Comparison of ENCODE assay signal across 12 cellular contexts in genomic region chr2:172859821-172860707, GRCh38.
A peak's percentile ranks its signal among the peaks of the same experiment; 100 is the strongest.
DNase-seq lines count a peak whose midpoint lies in the region; ATAC-seq, FAIRE-seq and TF ChIP-seq lines count a peak whose summit lies in the region.
"Had no signal": no experiment of that assay in that cellular context is flagged by ENCODE, and none has a peak within 500 bp of the region (broad histone marks: within the 10 kb centered on the region; RNA-seq: fewer than 3 reads in every experiment).

No MANE protein-coding gene starts in this region.

- WGBS in H1 (ENCODE audit: extremely low coverage in 1 of 2, insufficient coverage in 1 of 2, insufficient read length in 1 of 2, insufficient replicate concordance in 2 of 2, low coverage in 1 of 2, low lambda C conversion rate in 2 of 2, missing lambda C conversion rate in 1 of 2), 2 experiments = 89 to 100% methylated on average over 1 to 10 of the region's 10 CpGs

- H3K36me3 ChIP-seq in H1 (ENCODE audit: control insufficient read depth in 2 of 4, insufficient read depth in 4 of 4, low read length in 3 of 4) (no peaks in the 10 kb centered on the region), osteoblast (ENCODE audit: insufficient read depth, low read length) (no peaks in the 10 kb centered on the region)

- H2BK12ac ChIP-seq in H1 (ENCODE audit: low read depth, low read length) = no peak overlapping the region

- H3K79me1 ChIP-seq in H1 (ENCODE audit: low read depth, low read length) = no peaks in the 10 kb centered on the region

- FAIRE-seq in H1 (lab: Jason Lieb, UNC) = no peak

- TF ChIP-seq RAD21 in H1 (IDR thresholded peaks at IDR 0.05 in 1 of 2, conservative IDR thresholded peaks at IDR 0.05 in 1 of 2; ENCODE audit: low read depth in 2 of 2, low read length in 2 of 2) = no peak

- H2AFZ ChIP-seq in H1 (ENCODE audit: low read length) (0 out of 2 replicates have a peak overlapping the region, but pooled peaks have one; percentile 56), osteoblast (ENCODE audit: low read length) (peak overlapping the region; percentile 66)

- H3K27ac ChIP-seq in H1 (ENCODE audit: low read depth, low read length) = no peak overlapping the region
- no peak overlapping the region for H3K27ac ChIP-seq in osteoblast (ENCODE audit: low read depth, low read length)

- no peaks in the 10 kb centered on the region for H3K23me2 ChIP-seq in H1 (ENCODE audit: low read depth, low read length)

- no peak overlapping the region for H4K8ac ChIP-seq in H1 (ENCODE audit: extremely low read depth, insufficient read depth, low read length)

- CTCF ChIA-PET in H1 (lab: Charles Lee; ENCODE audit: partially characterized antibody) = interaction anchor here (1.4 to 12.2 kb wide), 2 partner anchors 12 to 71 kb away, joined by 3 to 139 read pairs; no protein-coding TSS in a partner anchor

- H3K23ac ChIP-seq in H1 (ENCODE audit: insufficient read length) = no peak overlapping the region

- no peak overlapping the region for H2BK120ac ChIP-seq in H1 (replicated peaks; ENCODE audit: low read depth, low read length)

- no peak for TF ChIP-seq POLR2A in H1 (IDR thresholded peaks at IDR 0.05; ENCODE audit: control extremely low read depth in 1 of 2, low read depth in 2 of 2, low read length in 2 of 2)

- H3K14ac ChIP-seq in H1 (ENCODE audit: insufficient read length) = no peak overlapping the region

- no peak overlapping the region for H2AK5ac ChIP-seq in H1 (ENCODE audit: low read depth, low read length)

- H3K18ac ChIP-seq in H1 (ENCODE audit: extremely low read depth, low read length) = no peak overlapping the region

- no peak overlapping the region for H2BK15ac ChIP-seq in H1 (ENCODE audit: low read length)

- TF ChIP-seq CTCF in H1 (IDR thresholded peaks at IDR 0.05; ENCODE audit: control extremely low read depth in 1 of 3, insufficient read depth in 1 of 3, low read depth in 1 of 3, low read length in 3 of 3) (no peak), osteoblast (IDR thresholded peaks at IDR 0.05; ENCODE audit: extremely low read depth, low read depth, low read length) (no peak)

- H3K4ac ChIP-seq in H1 (replicated peaks; ENCODE audit: insufficient read length, low read depth, low read length) = no peak overlapping the region

- no peak for ATAC-seq in GM19397 (IDR thresholded peaks at IDR 0.05; ENCODE audit: unreplicated experiment)
- ATAC-seq: T-cell had no signal

- H3K4me1 ChIP-seq in H1 (replicated peaks in 1 of 4; ENCODE audit: control insufficient read depth in 3 of 4, insufficient read depth in 4 of 4, low read length in 3 of 4) = no peaks in the 10 kb centered on the region
- peaks cover 4% of the 10 kb centered on the region for H3K4me1 ChIP-seq in osteoblast (ENCODE audit: insufficient read depth, low read length)
- H3K4me1 ChIP-seq: Caco-2 had no signal

- H3K27me3 ChIP-seq in H1 (replicated peaks in 1 of 4; ENCODE audit: control insufficient read depth in 3 of 4, extremely low read depth in 1 of 4, insufficient read depth in 3 of 4, low read length in 3 of 4) (no peaks in the 10 kb centered on the region), osteoblast (ENCODE audit: insufficient read depth, low read length) (peaks cover 8% of the 10 kb centered on the region)

- H3K9me3 ChIP-seq in H1 (ENCODE audit: insufficient read depth in 2 of 2, low read depth in 1 of 2, low read length in 1 of 2) (no peaks in the 10 kb centered on the region), osteoblast (ENCODE audit: low read depth, low read length) (no peaks in the 10 kb centered on the region)
- H3K9me3 ChIP-seq: Caco-2 had no signal

- POLR2A ChIA-PET in H1 (lab: Charles Lee; ENCODE audit: partially characterized antibody) = no interaction called here

- no peak overlapping the region for H2BK20ac ChIP-seq in H1 (ENCODE audit: low read length)

- H3K56ac ChIP-seq in H1 (replicated peaks; ENCODE audit: insufficient read length, low read depth, low read length) = no peak overlapping the region

- TF ChIP-seq EP300 in H1 (IDR thresholded peaks at IDR 0.05; ENCODE audit: borderline replicate concordance in 1 of 2, low read depth in 2 of 2, low read length in 2 of 2) = no peak

- H3K4me3 ChIP-seq in H1 (ENCODE audit: extremely low read depth in 1 of 4, insufficient read depth in 2 of 4, low read depth in 3 of 4, low read length in 4 of 4) = no peak overlapping the region
- peak overlapping the region; percentile 47 for H3K4me3 ChIP-seq in osteoblast (ENCODE audit: insufficient read depth, low read length)

- no peak overlapping the region for H3K4me2 ChIP-seq in H1 (ENCODE audit: insufficient read depth in 1 of 2, low read depth in 2 of 2, low read length in 2 of 2)
- peak overlapping the region; percentile 71 for H3K4me2 ChIP-seq in osteoblast (ENCODE audit: insufficient read depth, low read length)

- H3K79me2 ChIP-seq in H1 (ENCODE audit: control insufficient read depth in 1 of 2, insufficient read depth in 2 of 2, low read length in 2 of 2) = no peaks in the 10 kb centered on the region
- H3K79me2 ChIP-seq in osteoblast (ENCODE audit: insufficient read depth, low read length) = no peaks in the 10 kb centered on the region

- no peak overlapping the region for H2BK5ac ChIP-seq in H1 (ENCODE audit: low read depth, low read length)

- peak; percentile 10 for DNase-seq in HT1080 (ENCODE audit: low read depth)
- peak; percentile 76 for DNase-seq in NCI-H748 treated with DMSO at 0.1 percent for 48 hours (lab: John Stamatoyannopoulos, UW)
- DNase-seq in H1 (ENCODE audit: low read depth in 1 of 2, low spot score in 2 of 2) = no peak
- no peak for DNase-seq in osteoblast (ENCODE audit: insufficient read length, low spot score, missing footprints)
- DNase-seq in mucosa of gallbladder (ENCODE audit: low spot score) = no peak
- no peak for DNase-seq in AG20443 (ENCODE audit: low spot score)
- DNase-seq in NCI-H1436 (lab: John Stamatoyannopoulos, UW) = no peak
- DNase-seq: Caco-2, mesendoderm, NCI-H2171, T-cell had no signal

- H3K9ac ChIP-seq in H1 (replicated peaks in 1 of 4; ENCODE audit: extremely low read depth in 1 of 4, low read depth in 3 of 4, low read length in 3 of 4) = no peak overlapping the region

- H4K91ac ChIP-seq in H1 (replicated peaks; ENCODE audit: insufficient read length, low read length) = no peak overlapping the region

- H4K20me1 ChIP-seq in H1 (replicated peaks in 1 of 2; ENCODE audit: control insufficient read depth in 1 of 2, insufficient read depth in 2 of 2, low read length in 2 of 2) = no peaks in the 10 kb centered on the region
- H4K20me1 ChIP-seq in osteoblast (ENCODE audit: insufficient read depth, low read length) = no peaks in the 10 kb centered on the region

- no peak overlapping the region for H4K5ac ChIP-seq in H1 (ENCODE audit: insufficient read length, low read depth, low read length)

TF ChIP-seq in H1, 55 proteins besides CTCF, POLR2A, EP300 and RAD21 (continues in another document):
- TF ChIP-seq KDM5A (IDR thresholded peaks at IDR 0.05; ENCODE audit: low read length) (no peak), ZNF274 (IDR thresholded peaks at IDR 0.05; ENCODE audit: borderline replicate concordance, extremely low read depth, low read length) (no peak), POLR2AphosphoS5 (IDR thresholded peaks at IDR 0.05; ENCODE audit: low read depth, low read length) (no peak), PHF8 (conservative IDR thresholded peaks at IDR 0.05; ENCODE audit: low read depth, low read length) (no peak), JUND (IDR thresholded peaks at IDR 0.05; ENCODE audit: low read length) (no peak)

Comparison
In these comparisons a context has a peak if more than half of its experiments do, and no peak if none do; other contexts are left out.
1. DNase-seq: peak in HT1080 (single experiment) and NCI-H748 treated with DMSO at 0.1 percent for 48 hours (single experiment); none in H1 (0 of 2), osteoblast (single experiment), mucosa of gallbladder (single experiment), AG20443 (single experiment) and NCI-H1436 (single experiment).